9 cellular contexts compared by ENCODE assay signal in the genomic region with DNA sequence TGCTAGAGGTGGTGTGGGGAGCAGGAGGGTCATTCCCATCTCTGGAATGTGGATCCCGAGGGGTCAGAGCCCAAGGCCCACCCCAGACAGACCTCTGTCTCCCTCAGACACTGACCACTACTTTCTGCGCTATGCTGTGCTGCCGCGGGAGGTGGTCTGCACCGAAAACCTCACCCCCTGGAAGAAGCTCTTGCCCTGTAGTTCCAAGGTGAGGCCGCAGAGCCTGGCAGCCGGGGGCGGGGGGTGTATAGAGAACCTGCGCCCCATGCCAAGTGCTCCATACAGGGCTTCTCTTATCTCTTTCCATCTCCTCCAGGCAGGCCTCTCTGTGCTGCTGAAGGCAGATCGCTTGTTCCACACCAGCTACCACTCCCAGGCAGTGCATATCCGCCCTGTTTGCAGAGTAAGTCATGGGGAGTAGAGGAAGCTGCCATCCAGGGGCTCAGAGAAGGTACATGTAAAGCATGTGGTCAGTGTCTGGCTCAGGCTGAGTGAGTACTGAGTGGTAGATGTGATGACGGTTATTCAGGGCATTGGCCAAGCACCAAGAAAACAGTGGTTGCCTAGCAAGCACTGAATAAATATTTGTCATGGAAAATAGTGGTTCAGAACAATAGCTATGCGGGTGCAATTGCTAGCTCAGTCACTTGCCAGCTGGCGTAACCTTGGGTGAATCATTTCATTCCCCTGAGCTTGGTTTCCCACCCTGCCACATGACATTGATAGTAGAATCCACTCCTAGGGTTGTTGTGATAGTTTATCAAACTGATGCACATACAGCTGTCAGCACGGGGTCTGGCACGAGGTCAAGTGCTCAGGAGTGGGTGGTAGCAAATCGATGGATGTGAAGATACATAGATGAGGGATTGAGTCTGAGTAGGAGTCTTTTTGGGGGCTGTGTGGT. TPM values are rescaled to one million over a fixed set of nuclear protein-coding genes. Genes with fewer than 3 reads are reported as not detected.
DNase-seq lines count a peak whose midpoint lies in the region; ATAC-seq and TF ChIP-seq lines count a peak whose summit lies in the region.
"Had no signal": no experiment of that assay in that cellular context is flagged by ENCODE, and none has a peak within 500 bp of the region (broad histone marks: within the 10 kb centered on the region; RNA-seq: fewer than 3 reads in every experiment).

No MANE protein-coding gene starts in this region.

- H3K27ac Mint-ChIP-seq in activated CD8-positive, alpha-beta T cell treated with anti-CD3 and anti-CD28 coated beads for 36 hours, result peak overlapping the region; percentile 70

- H3K9me3 ChIP-seq in skeletal muscle satellite cell (replicated peaks; ENCODE audit: low read length), result no peaks in the 10 kb centered on the region
- H3K9me3 ChIP-seq in BE2C, result no peaks in the 10 kb centered on the region

- intact Hi-C loops in activated CD8-positive, alpha-beta T cell treated with anti-CD3 and anti-CD28 coated beads for 36 hours (cut with micrococcal nuclease), result loop anchor here (5.0 kb wide), 1 partner anchor 57 kb away; the partner anchor contains the start of gene SYS1
- intact Hi-C loops in Right ventricle myocardium inferior (cut with DNase I), result loop anchor here (1.0 kb wide), 1 partner anchor 12 kb away; no protein-coding TSS in a partner anchor

- H3K36me3 ChIP-seq in skeletal muscle satellite cell (ENCODE audit: insufficient read depth, low read length) (peaks cover 32% of the 10 kb centered on the region), BE2C (peaks cover 24% of the 10 kb centered on the region)

- POLR2A ChIA-PET in activated CD8-positive, alpha-beta T cell treated with anti-CD3 and anti-CD28 coated beads for 36 hours (lab: Charles Lee), result interaction anchor here (1.0 to 2.3 kb wide), 7 partner anchors 8 to 56 kb away, joined by 3 to 14 read pairs (median 4); partner anchors contain the start of gene SYS1

- ATAC-seq in GM21381 (IDR thresholded peaks at IDR 0.05; ENCODE audit: unreplicated experiment) (peak; percentile 74), Right ventricle myocardium inferior (peak; percentile 89)
- ATAC-seq in activated CD8-positive, alpha-beta T cell treated with anti-CD3 and anti-CD28 coated beads for 36 hours, result peak; percentile 31

- DNase-seq in EL (peak; percentile 96), HS-5 (ENCODE audit: low read depth) (peak; percentile 100), Right ventricle myocardium inferior (ENCODE audit: missing footprints) (no peak), KG1 (lab: John Stamatoyannopoulos, UW) (no peak), BE2C (no peak)
- peak; percentile 34 for DNase-seq in activated CD8-positive, alpha-beta T cell treated with anti-CD3 and anti-CD28 coated beads for 36 hours

- CTCF ChIA-PET in activated CD8-positive, alpha-beta T cell treated with anti-CD3 and anti-CD28 coated beads for 36 hours (lab: Charles Lee), result interaction anchor here (0.7 to 7.2 kb wide), 6 partner anchors 17 to 62 kb away, joined by 3 to 53 read pairs (median 7); partner anchors contain the start of gene SYS1

- peaks cover 34% of the 10 kb centered on the region for H3K4me1 ChIP-seq in skeletal muscle satellite cell (ENCODE audit: control insufficient read depth, insufficient read depth, low read length)
- H3K4me1 ChIP-seq in BE2C, result no peaks in the 10 kb centered on the region

- H3K27me3 ChIP-seq in skeletal muscle satellite cell (ENCODE audit: control insufficient read depth, insufficient read depth, low read length) (no peaks in the 10 kb centered on the region), BE2C (no peaks in the 10 kb centered on the region)

- no peak for TF ChIP-seq CTCF in activated CD8-positive, alpha-beta T cell treated with anti-CD3 and anti-CD28 coated beads for 36 hours (IDR thresholded peaks at IDR 0.05)
- no peak for TF ChIP-seq CTCF in BE2C (IDR thresholded peaks at IDR 0.05; ENCODE audit: low read depth, low read length)

- peaks cover 31% of the 10 kb centered on the region for H3K4me1 Mint-ChIP-seq in activated CD8-positive, alpha-beta T cell treated with anti-CD3 and anti-CD28 coated beads for 36 hours (ENCODE audit: low read depth)

- H3K9me3 Mint-ChIP-seq in activated CD8-positive, alpha-beta T cell treated with anti-CD3 and anti-CD28 coated beads for 36 hours, result no peaks in the 10 kb centered on the region

- peaks cover 33% of the 10 kb centered on the region for H3K36me3 Mint-ChIP-seq in activated CD8-positive, alpha-beta T cell treated with anti-CD3 and anti-CD28 coated beads for 36 hours (ENCODE audit: low read depth)

- peak overlapping the region; percentile 17 for H3K4me3 ChIP-seq in skeletal muscle satellite cell (ENCODE audit: low read length)
- no peak overlapping the region for H3K4me3 ChIP-seq in BE2C (ENCODE audit: low read depth, low read length)

- peak overlapping the region; percentile 56 for H3K4me2 ChIP-seq in skeletal muscle satellite cell (ENCODE audit: low read length)

- peak overlapping the region; percentile 64 for H3K9ac ChIP-seq in skeletal muscle satellite cell (ENCODE audit: low read depth, low read length)

- no peak overlapping the region for H3K4me3 Mint-ChIP-seq in activated CD8-positive, alpha-beta T cell treated with anti-CD3 and anti-CD28 coated beads for 36 hours

- H3K27me3 Mint-ChIP-seq in activated CD8-positive, alpha-beta T cell treated with anti-CD3 and anti-CD28 coated beads for 36 hours, result no peaks in the 10 kb centered on the region

RNA-seq across cellular contexts. Expression of gene PIGT, which starts 3.5 kb away (rescaled TPM):
- 10 to 100 TPM; 43.7 to 47.7 TPM for total RNA-seq in activated CD8-positive, alpha-beta T cell treated with anti-CD3 and anti-CD28 coated beads for 36 hours
- total RNA-seq in Right ventricle myocardium inferior, result 114 TPM
- total RNA-seq in skeletal muscle satellite cell (2012; rRNA removed), result 21.5 and 40.6 TPM in 2 replicates
- 192 TPM for polyA plus RNA-seq in BE2C (2012; ENCODE audit: insufficient read depth, insufficient read length, low read depth)

RNA-seq across cellular contexts. Expression of gene DBNDD2, which starts 11.4 kb away (rescaled TPM):
- total RNA-seq in activated CD8-positive, alpha-beta T cell treated with anti-CD3 and anti-CD28 coated beads for 36 hours, result 10 to 100 TPM; 13.8 to 15.5 TPM
- total RNA-seq in Right ventricle myocardium inferior, result 364 TPM
- 1.3 and 1.5 TPM in 2 replicates for total RNA-seq in skeletal muscle satellite cell (2012; rRNA removed)
- 29.0 TPM for polyA plus RNA-seq in BE2C (2012; ENCODE audit: insufficient read depth, insufficient read length, low read depth)

RNA-seq across cellular contexts. Expression of gene TP53TG5, which starts 41.3 kb away (rescaled TPM):
- total RNA-seq in activated CD8-positive, alpha-beta T cell treated with anti-CD3 and anti-CD28 coated beads for 36 hours, result under 1 TPM in 1 of 2 experiments, not detected in 1; 0.29 TPM
- 0.73 TPM for total RNA-seq in Right ventricle myocardium inferior
- total RNA-seq in skeletal muscle satellite cell (2012; rRNA removed), result not detected in 2 replicates
- 2.3 TPM for polyA plus RNA-seq in BE2C (2012; ENCODE audit: insufficient read depth, insufficient read length, low read depth)
- total RNA-seq: T-helper 1 cell treated with Interleukin-12 subunit alpha and Interleukin-12 subunit beta and Interleukin-4 antibody, amounts not matched to agents 30 ng/mL and 1 ng/mL, for 36 hours had no signal

RNA-seq across cellular contexts. Expression of gene WFDC2, which starts 50.1 kb away (rescaled TPM):
- 1 to 10 TPM; 1.3 TPM for total RNA-seq in activated CD8-positive, alpha-beta T cell treated with anti-CD3 and anti-CD28 coated beads for 36 hours
- 0.95 TPM for total RNA-seq in Right ventricle myocardium inferior
- 0.25 TPM in 1 of 2 replicates, not detected in the other for total RNA-seq in skeletal muscle satellite cell (2012; rRNA removed)
- not detected for polyA plus RNA-seq in BE2C (2012; ENCODE audit: insufficient read depth, insufficient read length, low read depth)

RNA-seq across cellular contexts. Expression of gene SYS1, which starts 56.5 kb away (rescaled TPM):
- 10 to 100 TPM; 19.6 to 20.7 TPM for total RNA-seq in activated CD8-positive, alpha-beta T cell treated with anti-CD3 and anti-CD28 coated beads for 36 hours
- 21.9 TPM for total RNA-seq in Right ventricle myocardium inferior
- 18.6 and 18.8 TPM in 2 replicates for total RNA-seq in skeletal muscle satellite cell (2012; rRNA removed)
- polyA plus RNA-seq in BE2C (2012; ENCODE audit: insufficient read depth, insufficient read length, low read depth), result 39.5 TPM

Comparison
In these comparisons a context has a peak if more than half of its experiments do, and no peak if none do; other contexts are left out.
1. DNase-seq: peak in EL (single experiment), HS-5 (single experiment) and activated CD8-positive, alpha-beta T cell treated with anti-CD3 and anti-CD28 coated beads for 36 hours (single experiment); none in Right ventricle myocardium inferior (single experiment), KG1 (single experiment) and BE2C (single experiment).
2. ATAC-seq: peak in every context shown above with its lines; median percentile 89 in Right ventricle myocardium inferior; 74 in GM21381; 31 in activated CD8-positive, alpha-beta T cell treated with anti-CD3 and anti-CD28 coated beads for 36 hours.
3. RNA of gene DBNDD2, which starts 11.4 kb away (total RNA-seq): 364 TPM in Right ventricle myocardium inferior (single experiment); 13.8 to 15.5 TPM in activated CD8-positive, alpha-beta T cell treated with anti-CD3 and anti-CD28 coated beads for 36 hours; every median in the first group is over 10 times any median in the second.